13 cellular contexts compared by ENCODE assay signal in the genomic region with DNA sequence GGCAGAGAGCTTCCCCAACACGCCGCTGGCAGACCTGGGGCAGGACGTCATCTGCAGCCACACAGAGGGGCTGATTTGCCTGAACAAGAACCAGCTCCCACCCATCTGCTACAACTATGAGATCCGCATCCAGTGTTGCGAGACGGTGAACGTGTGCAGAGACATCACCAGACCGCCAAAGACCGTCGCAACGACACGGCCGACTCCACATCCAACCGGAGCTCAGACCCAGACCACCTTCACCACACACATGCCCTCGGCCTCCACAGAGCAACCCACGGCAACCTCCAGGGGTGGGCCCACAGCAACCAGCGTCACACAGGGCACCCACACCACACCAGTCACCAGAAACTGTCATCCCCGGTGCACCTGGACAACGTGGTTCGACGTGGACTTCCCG. TPM values are rescaled to one million over a fixed set of nuclear protein-coding genes. Genes with fewer than 3 reads are reported as not detected.
"Had no signal": no experiment of that assay in that cellular context is flagged by ENCODE, and none has a peak within 500 bp of the region (broad histone marks: within the 10 kb centered on the region; RNA-seq: fewer than 3 reads in every experiment).

No MANE protein-coding gene starts in this region.

RNA-seq across cellular contexts. Expression of gene MUC5AC, which starts 26.4 kb away (rescaled TPM):
- total RNA-seq: activated B cell treated with CpG ODN at 0.5 μM for 24 hours; activated CD4-positive, alpha-beta memory T cell treated with anti-CD3 and anti-CD28 coated beads for 36 hours; activated CD4-positive, alpha-beta memory T cell treated with anti-CD3 and anti-CD28 coated beads, Interleukin-2, amount 10 ng/mL, durations not matched to agents 7 days and 5 days; activated CD4-positive, alpha-beta T cell treated with anti-CD3 and anti-CD28 coated beads for 36 hours; activated CD4-positive, alpha-beta T cell treated with anti-CD3 and anti-CD28 coated beads, Interleukin-2, amount 10 ng/mL, durations not matched to agents 24 days and 14 days; activated CD4-positive, alpha-beta T cell treated with anti-CD3 and anti-CD28 coated beads, Interleukin-2, amount 10 ng/mL, durations not matched to agents 7 days and 5 days; activated CD8-positive, alpha-beta memory T cell treated with anti-CD3 and anti-CD28 coated beads for 36 hours; activated CD8-positive, alpha-beta memory T cell treated with anti-CD3 and anti-CD28 coated beads, Interleukin-2, amount 10 ng/mL, durations not matched to agents 7 days and 5 days; activated CD8-positive, alpha-beta T cell treated with anti-CD3 and anti-CD28 coated beads for 36 hours; activated CD8-positive, alpha-beta T cell treated with anti-CD3 and anti-CD28 coated beads, Interleukin-2, amount 10 ng/mL, durations not matched to agents 7 days and 5 days; T-helper 1 cell treated with Interleukin-12 subunit alpha and Interleukin-12 subunit beta and Interleukin-4 antibody, amounts not matched to agents 30 ng/mL and 1 ng/mL, for 36 hours; T-helper 17 cell; T-helper 2 cell treated with Interferon-gamma antibody and Interleukin-4, amounts not matched to agents 100 ng/mL and 5 ng/mL, for 36 hours had no signal

RNA-seq across cellular contexts. Expression of gene MUC5B, which starts 38.7 kb away (rescaled TPM):
- total RNA-seq: activated B cell treated with CpG ODN at 0.5 μM for 24 hours; activated CD4-positive, alpha-beta memory T cell treated with anti-CD3 and anti-CD28 coated beads for 36 hours; activated CD4-positive, alpha-beta memory T cell treated with anti-CD3 and anti-CD28 coated beads, Interleukin-2, amount 10 ng/mL, durations not matched to agents 7 days and 5 days; activated CD4-positive, alpha-beta T cell treated with anti-CD3 and anti-CD28 coated beads for 36 hours; activated CD4-positive, alpha-beta T cell treated with anti-CD3 and anti-CD28 coated beads, Interleukin-2, amount 10 ng/mL, durations not matched to agents 24 days and 14 days; activated CD4-positive, alpha-beta T cell treated with anti-CD3 and anti-CD28 coated beads, Interleukin-2, amount 10 ng/mL, durations not matched to agents 7 days and 5 days; activated CD8-positive, alpha-beta memory T cell treated with anti-CD3 and anti-CD28 coated beads for 36 hours; activated CD8-positive, alpha-beta memory T cell treated with anti-CD3 and anti-CD28 coated beads, Interleukin-2, amount 10 ng/mL, durations not matched to agents 7 days and 5 days; activated CD8-positive, alpha-beta T cell treated with anti-CD3 and anti-CD28 coated beads for 36 hours; activated CD8-positive, alpha-beta T cell treated with anti-CD3 and anti-CD28 coated beads, Interleukin-2, amount 10 ng/mL, durations not matched to agents 7 days and 5 days; T-helper 1 cell treated with Interleukin-12 subunit alpha and Interleukin-12 subunit beta and Interleukin-4 antibody, amounts not matched to agents 30 ng/mL and 1 ng/mL, for 36 hours; T-helper 17 cell; T-helper 2 cell treated with Interferon-gamma antibody and Interleukin-4, amounts not matched to agents 100 ng/mL and 5 ng/mL, for 36 hours had no signal
